Comparison of ENCODE assay signal across 19 cellular contexts in genomic region chr1:33320619-33321165, GRCh38. TPM values are rescaled to one million over a fixed set of nuclear protein-coding genes. Genes with fewer than 3 reads are reported as not detected.
"Had no signal": no experiment of that assay in that cellular context is flagged by ENCODE, and none has a peak within 500 bp of the region (broad histone marks: within the 10 kb centered on the region; RNA-seq: fewer than 3 reads in every experiment).

Gene A3GALT2 (minus strand): TSS chr1:33321098. CDS start chr1:33321098, 0 bp downstream.

- H3K4me1 ChIP-seq: transverse colon had no signal

- H3K4me3 Mint-ChIP-seq: activated CD4-positive, alpha-beta memory T cell treated with anti-CD3 and anti-CD28 coated beads for 36 hours; activated naive CD8-positive, alpha-beta T cell treated with anti-CD3 and anti-CD28 coated beads, Interleukin-2, amount 10 ng/mL, durations not matched to agents 7 days and 5 days; activated T-cell treated with anti-CD3 and anti-CD28 coated beads, Interleukin-2, amount 50 U/mL, for 4 hours had no signal

- H3K27me3 ChIP-seq: heart left ventricle, transverse colon had no signal

- H3K27me3 Mint-ChIP-seq: activated CD4-positive, alpha-beta memory T cell treated with anti-CD3 and anti-CD28 coated beads for 36 hours had no signal

- H3K27ac Mint-ChIP-seq: activated CD4-positive, alpha-beta memory T cell treated with anti-CD3 and anti-CD28 coated beads for 36 hours; activated naive CD8-positive, alpha-beta T cell treated with anti-CD3 and anti-CD28 coated beads, Interleukin-2, amount 10 ng/mL, durations not matched to agents 7 days and 5 days had no signal

- H3K4me1 Mint-ChIP-seq: activated naive CD8-positive, alpha-beta T cell treated with anti-CD3 and anti-CD28 coated beads, Interleukin-2, amount 10 ng/mL, durations not matched to agents 7 days and 5 days had no signal

- H3K4me3 ChIP-seq: heart left ventricle, transverse colon had no signal

- H3K9me3 ChIP-seq: heart left ventricle, transverse colon had no signal

- ATAC-seq: activated T-cell treated with anti-CD3 and anti-CD28 coated beads, Interleukin-2, amount 50 U/mL, for 4 hours; sciatic nerve had no signal

- H3K9me3 Mint-ChIP-seq: activated CD4-positive, alpha-beta memory T cell treated with anti-CD3 and anti-CD28 coated beads for 36 hours; activated naive CD8-positive, alpha-beta T cell treated with anti-CD3 and anti-CD28 coated beads, Interleukin-2, amount 10 ng/mL, durations not matched to agents 7 days and 5 days; activated T-cell treated with anti-CD3 and anti-CD28 coated beads, Interleukin-2, amount 50 U/mL, for 4 hours had no signal

- DNase-seq: activated CD4-positive, alpha-beta memory T cell treated with anti-CD3 and anti-CD28 coated beads for 36 hours; activated CD4-positive, alpha-beta T cell treated with anti-CD3 and anti-CD28 coated beads for 1 hour; activated gamma-delta T cell treated with Interleukin-2 at 50 U/mL for 16 hours; activated naive CD8-positive, alpha-beta T cell treated with anti-CD3 and anti-CD28 coated beads, Interleukin-2, amount 10 ng/mL, durations not matched to agents 7 days and 5 days; activated T-cell treated with anti-CD3 and anti-CD28 coated beads, Interleukin-2, amount 50 U/mL, for 4 hours; foreskin melanocyte; heart left ventricle; midbrain; occipital lobe; stimulated activated CD4-positive, alpha-beta T cell treated with anti-CD3 and anti-CD28 coated beads, Interleukin-2, amount 100 ng/mL, for 24 hours; stimulated activated naive CD4-positive, alpha-beta T cell; substantia nigra; T1000; transverse colon had no signal

- H3K27ac ChIP-seq: heart left ventricle, transverse colon had no signal

RNA-seq across cellular contexts. Expression of gene A3GALT2, which starts in this region (rescaled TPM):
- total RNA-seq: activated CD4-positive, alpha-beta memory T cell treated with anti-CD3 and anti-CD28 coated beads for 36 hours; lower leg skin; occipital lobe; pulmonary artery endothelial cell; sciatic nerve; transverse colon had no signal
- polyA plus RNA-seq: aorta, heart left ventricle, keratinocyte had no signal
